ENCODE assay signal across 35 cellular contexts in genomic region chr7:1729183-1729582, GRCh38. TPM values are rescaled to one million over a fixed set of nuclear protein-coding genes. Genes with fewer than 3 reads are reported as not detected.
"Had no signal": no experiment of that assay in that cellular context is flagged by ENCODE, and none has a peak within 500 bp of the region (broad histone marks: within the 10 kb centered on the region; RNA-seq: fewer than 3 reads in every experiment).

No MANE protein-coding gene starts in this region.

- H3K27me3 ChIP-seq: MG63 had no signal

- H3K9me3 ChIP-seq: MG63 had no signal

- H3K36me3 ChIP-seq: MG63 had no signal

- H3K4me3 ChIP-seq: MG63 had no signal

- DNase-seq: Karpas-422, Kasumi-1, MG63, MM.1S, MV-4-11, NCI-H1048, NCI-H1092, NCI-H1092 treated with DMSO at 0.1 percent for 48 hours, NCI-H1105, NCI-H1105 treated with DMSO at 0.1 percent for 48 hours, NCI-H1417, NCI-H1417 treated with DMSO at 0.1 percent for 48 hours, NCI-H1436, NCI-H1436 treated with DMSO at 0.1 percent for 48 hours, NCI-H146, NCI-H1694, NCI-H1694 treated with DMSO at 0.1 percent for 48 hours, NCI-H187, NCI-H187 treated with DMSO at 0.1 percent for 48 hours, NCI-H1930, NCI-H2029, NCI-H2029 treated with DMSO at 0.1 percent for 48 hours, NCI-H2081, NCI-H2081 treated with DMSO at 0.1 percent for 48 hours, NCI-H2107, NCI-H2171, NCI-H2227 treated with DMSO at 0.1 percent for 48 hours, NCI-H226, NCI-H446, NCI-H446 treated with DMSO at 0.1 percent for 48 hours, NCI-H510A, NCI-H510A treated with DMSO at 0.1 percent for 48 hours had no signal

RNA-seq across cellular contexts. Expression of gene ELFN1, which starts 59.1 kb away (rescaled TPM):
- total RNA-seq: LHCN-M2, M059J, MCF 10A had no signal
